In the genomic region with DNA sequence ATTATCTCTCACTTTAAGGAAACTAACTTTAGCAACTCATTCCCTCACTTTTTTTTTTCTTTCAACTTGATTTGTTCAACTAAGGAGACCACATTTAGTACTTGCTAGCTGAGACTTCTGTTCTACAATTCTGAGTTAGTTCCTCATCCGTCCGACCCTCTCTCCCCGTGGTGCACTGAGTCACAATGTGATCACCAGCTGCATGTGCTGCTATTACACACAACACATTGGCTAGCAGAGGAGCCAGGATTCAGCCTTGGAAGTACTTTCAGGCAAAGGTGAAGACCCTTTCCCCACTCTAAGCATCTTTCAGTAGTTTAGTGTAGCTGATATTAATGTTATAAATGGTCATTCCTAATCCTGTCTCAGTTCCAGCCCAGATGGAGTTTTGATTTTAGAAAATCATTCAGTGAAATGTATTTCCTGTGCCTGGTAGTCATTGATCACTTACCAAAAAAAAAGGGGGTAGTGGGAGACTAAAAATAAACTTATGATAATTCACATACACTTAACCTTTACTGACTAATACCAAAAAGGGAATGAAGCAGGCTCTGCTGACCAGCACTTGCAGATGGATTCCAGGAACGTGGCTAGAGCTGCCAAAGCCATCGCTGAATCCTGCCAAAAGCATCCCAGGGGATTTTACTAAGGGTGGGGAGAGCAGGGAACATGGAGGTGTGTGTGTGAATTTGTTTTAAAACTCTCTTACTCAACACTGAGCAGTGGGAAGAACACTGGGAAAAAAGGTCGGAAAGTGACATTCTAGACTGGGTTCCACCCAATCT, we compare ENCODE assay signal across 11 cellular contexts.
A peak's percentile ranks its signal among the peaks of the same experiment; 100 is the strongest.
DNase-seq lines count a peak whose midpoint lies in the region; ATAC-seq and TF ChIP-seq lines count a peak whose summit lies in the region.
"Had no signal": no experiment of that assay in that cellular context is flagged by ENCODE, and none has a peak within 500 bp of the region (broad histone marks: within the 10 kb centered on the region; RNA-seq: fewer than 3 reads in every experiment).

No MANE protein-coding gene starts in this region.

- WGBS in stomach, 5 donors = 46 to 83% (median 65%) methylated on average over 6 of the region's 6 CpGs

- H3K9me3 ChIP-seq in adipocyte (ENCODE audit: control insufficient read depth, low read length) (no peaks in the 10 kb centered on the region), right atrium auricular region (no peaks in the 10 kb centered on the region), stomach (no peaks in the 10 kb centered on the region)

- TF ChIP-seq CTCF in right atrium auricular region (IDR thresholded peaks at IDR 0.05) (no peak), stomach (IDR thresholded peaks at IDR 0.05) (no peak)

- peak overlapping the region; percentile 70 to 82 for H3K27ac ChIP-seq in right atrium auricular region
- H3K27ac ChIP-seq in stomach = peak overlapping the region; percentile 38 to 80 (median 71)

- ATAC-seq in HG02840 (IDR thresholded peaks at IDR 0.05; ENCODE audit: low FRiP score, unreplicated experiment) (no peak), GM19324 (IDR thresholded peaks at IDR 0.05; ENCODE audit: low FRiP score, unreplicated experiment) (no peak), GM19452 (IDR thresholded peaks at IDR 0.05; ENCODE audit: unreplicated experiment) (no peak)

- intact Hi-C loops in stomach (cut with DNase I; ENCODE audit: low total_unique reads) = no loop called here

- H3K36me3 ChIP-seq in adipocyte (ENCODE audit: control insufficient read depth, insufficient read depth, low read length, severe bottlenecking) (no peaks in the 10 kb centered on the region), right atrium auricular region (no peaks in the 10 kb centered on the region), stomach (no peaks in the 10 kb centered on the region)

- H3K4me3 ChIP-seq in adipocyte (ENCODE audit: low read length) (peak overlapping the region; percentile 65), right atrium auricular region (no peak overlapping the region), stomach (no peak overlapping the region)
- H3K4me3 ChIP-seq: BLaER1 treated with 17β-estradiol and CSF1 and Interleukin-3, amounts not matched to agents 10 nM and 100 nM had no signal

- TF ChIP-seq POLR2A in stomach (IDR thresholded peaks at IDR 0.05) = no peak

- peak; percentile 75 for TF ChIP-seq EP300 in stomach (IDR thresholded peaks at IDR 0.05)

- H3K9ac ChIP-seq in adipocyte (ENCODE audit: low read length) = peak overlapping the region; percentile 78

- H3K27me3 ChIP-seq in adipocyte (replicated peaks; ENCODE audit: control insufficient read depth, insufficient read depth, low read length) = no peaks in the 10 kb centered on the region
- no peaks in the 10 kb centered on the region for H3K27me3 ChIP-seq in right atrium auricular region
- no peaks in the 10 kb centered on the region for H3K27me3 ChIP-seq in stomach
- H3K27me3 ChIP-seq: BLaER1 treated with 17β-estradiol and CSF1 and Interleukin-3, amounts not matched to agents 10 nM and 100 nM had no signal

- peak; percentile 47 for DNase-seq in activated CD4-positive, alpha-beta T cell treated with anti-CD3 and anti-CD28 coated beads for 48 hours
- DNase-seq in activated CD4-positive, alpha-beta T cell treated with anti-CD3 and anti-CD28 coated beads, Interleukin-2, amount 50 U/mL, for 4 hours = no peak
- DNase-seq in adipocyte (ENCODE audit: low read depth) = peak; percentile 81
- DNase-seq in right atrium auricular region (ENCODE audit: low spot score) = peak; percentile 76
- DNase-seq in stomach = no peak
- DNase-seq: midbrain, NCI-H1694 had no signal

- peaks cover 25% of the 10 kb centered on the region for H3K4me1 ChIP-seq in adipocyte (ENCODE audit: control insufficient read depth, insufficient read depth, low read length)
- peaks cover 0 to 34% of the 10 kb centered on the region in 2 donors for H3K4me1 ChIP-seq in right atrium auricular region
- H3K4me1 ChIP-seq in stomach = peaks cover under 1 to 50% (median 28%) of the 10 kb centered on the region in 4 donors

Comparison
In these comparisons a context has a peak if more than half of its experiments do, and no peak if none do; other contexts are left out.
1. DNase-seq: peak in activated CD4-positive, alpha-beta T cell treated with anti-CD3 and anti-CD28 coated beads for 48 hours (single experiment), adipocyte (single experiment) and right atrium auricular region (single experiment); none in activated CD4-positive, alpha-beta T cell treated with anti-CD3 and anti-CD28 coated beads, Interleukin-2, amount 50 U/mL, for 4 hours (0 of 2) and stomach (single experiment).